In genomic region chr2:64629329-64629781, GRCh38 we compare ENCODE assay signal across 20 cellular contexts. TPM values are rescaled to one million over a fixed set of nuclear protein-coding genes. Genes with fewer than 3 reads are reported as not detected.
DNase-seq lines count a peak whose midpoint lies in the region; ATAC-seq and TF ChIP-seq lines count a peak whose summit lies in the region.
"Had no signal": no experiment of that assay in that cellular context is flagged by ENCODE, and none has a peak within 500 bp of the region (broad histone marks: within the 10 kb centered on the region; RNA-seq: fewer than 3 reads in every experiment).

No MANE protein-coding gene starts in this region.

- H2BK120ac ChIP-seq in mesenchymal stem cell (ENCODE audit: low read depth, low read length), result no peak overlapping the region

- no peak for ATAC-seq in activated naive CD8-positive, alpha-beta T cell treated with anti-CD3 and anti-CD28 coated beads, Interleukin-2, amount 50 U/mL, for 24 hours
- no peak for ATAC-seq in GM19455 (IDR thresholded peaks at IDR 0.05; ENCODE audit: unreplicated experiment)
- no peak for ATAC-seq in GM23338
- ATAC-seq: effector memory CD8-positive, alpha-beta T cell; foreskin keratinocyte had no signal

- WGBS in mesenchymal stem cell, result 90% methylated on average over 10 of the region's 10 CpGs

- no peaks in the 10 kb centered on the region for H3F3A ChIP-seq in GM23338 (replicated peaks; ENCODE audit: low read depth)

- TF ChIP-seq CTCF in coronary artery (IDR thresholded peaks at IDR 0.05) (no peak), GM23338 (conservative IDR thresholded peaks at IDR 0.05; ENCODE audit: low read depth in 2 of 2) (no peak)

- TF ChIP-seq POLR2A in erythroblast (IDR thresholded peaks at IDR 0.05; ENCODE audit: low read length), result no peak

- no peak overlapping the region for H2BK15ac ChIP-seq in mesenchymal stem cell (ENCODE audit: low read depth, poor library complexity, severe bottlenecking)

- H3K4me3 Mint-ChIP-seq in activated naive CD8-positive, alpha-beta T cell treated with anti-CD3 and anti-CD28 coated beads for 36 hours, result no peak overlapping the region
- H3K4me3 Mint-ChIP-seq in activated naive CD8-positive, alpha-beta T cell treated with anti-CD3 and anti-CD28 coated beads, Interleukin-2, amount 50 U/mL, for 24 hours, result no peak overlapping the region
- no peak overlapping the region for H3K4me3 Mint-ChIP-seq in GM23338
- H3K4me3 Mint-ChIP-seq: activated CD4-positive, alpha-beta T cell treated with anti-CD3 and anti-CD28 coated beads, Interleukin-2, amount 10 ng/mL, durations not matched to agents 7 days and 5 days; activated T-cell treated with anti-CD3 and anti-CD28 coated beads, Interleukin-2, amount 50 U/mL, for 24 hours; CD4-positive, alpha-beta T cell; effector memory CD8-positive, alpha-beta T cell; stimulated activated naive CD8-positive, alpha-beta T cell treated with anti-CD3 and anti-CD28 coated beads, Interleukin-15, Interleukin-2, amounts not matched to agents 100 ng/mL and 50 ng/mL, for 24 hours had no signal

- no peaks in the 10 kb centered on the region for H3K9me3 Mint-ChIP-seq in activated naive CD8-positive, alpha-beta T cell treated with anti-CD3 and anti-CD28 coated beads for 36 hours
- no peaks in the 10 kb centered on the region for H3K9me3 Mint-ChIP-seq in activated naive CD8-positive, alpha-beta T cell treated with anti-CD3 and anti-CD28 coated beads, Interleukin-2, amount 50 U/mL, for 24 hours
- H3K9me3 Mint-ChIP-seq in GM23338, result no peaks in the 10 kb centered on the region
- H3K9me3 Mint-ChIP-seq: activated CD4-positive, alpha-beta T cell treated with anti-CD3 and anti-CD28 coated beads, Interleukin-2, amount 10 ng/mL, durations not matched to agents 7 days and 5 days; activated T-cell treated with anti-CD3 and anti-CD28 coated beads, Interleukin-2, amount 50 U/mL, for 24 hours; CD4-positive, alpha-beta T cell; effector memory CD8-positive, alpha-beta T cell; stimulated activated naive CD8-positive, alpha-beta T cell treated with anti-CD3 and anti-CD28 coated beads, Interleukin-15, Interleukin-2, amounts not matched to agents 100 ng/mL and 50 ng/mL, for 24 hours had no signal

- H4K20me1 ChIP-seq in GM23338 (replicated peaks; ENCODE audit: insufficient read depth), result no peaks in the 10 kb centered on the region; the same call in 1 of the 2 replicates

- no peak overlapping the region for H4K8ac ChIP-seq in mesenchymal stem cell (ENCODE audit: low read length)

- H3K4me1 ChIP-seq in mesenchymal stem cell (ENCODE audit: control insufficient read depth, insufficient read depth, low read depth, low read length) (peaks cover 12% of the 10 kb centered on the region), GM23338 (ENCODE audit: insufficient read depth) (peaks cover 15% of the 10 kb centered on the region)
- H3K4me1 ChIP-seq: foreskin keratinocyte had no signal

- DNase-seq in activated naive CD8-positive, alpha-beta T cell treated with anti-CD3 and anti-CD28 coated beads for 36 hours, result no peak
- DNase-seq in activated naive CD8-positive, alpha-beta T cell treated with anti-CD3 and anti-CD28 coated beads, Interleukin-2, amount 50 U/mL, for 24 hours, result no peak
- peak; percentile 28 for DNase-seq in coronary artery (ENCODE audit: low spot score)
- no peak for DNase-seq in mesenchymal stem cell
- DNase-seq in substantia nigra (lab: John Stamatoyannopoulos, UW), result no peak
- no peak for DNase-seq in erythroblast (lab: John Stamatoyannopoulos, UW)
- DNase-seq in GM23338 (ENCODE audit: low spot score), result no peak
- DNase-seq: ACHN; activated CD4-positive, alpha-beta T cell treated with anti-CD3 and anti-CD28 coated beads, Interleukin-2, amount 10 ng/mL, durations not matched to agents 7 days and 5 days; activated T-cell treated with anti-CD3 and anti-CD28 coated beads, Interleukin-2, amount 50 U/mL, for 24 hours; CD4-positive, alpha-beta T cell; effector memory CD8-positive, alpha-beta T cell; H7; NCI-H2029 treated with DMSO at 0.1 percent for 48 hours; NCI-H524 treated with DMSO at 0.1 percent for 48 hours had no signal

- H3K4me2 ChIP-seq in mesenchymal stem cell (ENCODE audit: low read length, poor library complexity, severe bottlenecking), result no peak overlapping the region
- H3K4me2 ChIP-seq in GM23338, result no peak overlapping the region

- no peak overlapping the region for H2BK5ac ChIP-seq in mesenchymal stem cell (ENCODE audit: low read depth, low read length, poor library complexity, severe bottlenecking)

- H3K27me3 Mint-ChIP-seq in activated naive CD8-positive, alpha-beta T cell treated with anti-CD3 and anti-CD28 coated beads for 36 hours, result no peaks in the 10 kb centered on the region
- no peaks in the 10 kb centered on the region for H3K27me3 Mint-ChIP-seq in activated naive CD8-positive, alpha-beta T cell treated with anti-CD3 and anti-CD28 coated beads, Interleukin-2, amount 50 U/mL, for 24 hours
- peaks cover 6% of the 10 kb centered on the region for H3K27me3 Mint-ChIP-seq in GM23338 (ENCODE audit: insufficient read depth, low read depth, poor library complexity)
- H3K27me3 Mint-ChIP-seq: activated CD4-positive, alpha-beta T cell treated with anti-CD3 and anti-CD28 coated beads, Interleukin-2, amount 10 ng/mL, durations not matched to agents 7 days and 5 days; activated T-cell treated with anti-CD3 and anti-CD28 coated beads, Interleukin-2, amount 50 U/mL, for 24 hours; CD4-positive, alpha-beta T cell; effector memory CD8-positive, alpha-beta T cell; progenitor cell of endocrine pancreas; stimulated activated naive CD8-positive, alpha-beta T cell treated with anti-CD3 and anti-CD28 coated beads, Interleukin-15, Interleukin-2, amounts not matched to agents 100 ng/mL and 50 ng/mL, for 24 hours had no signal

- no peak overlapping the region for H3K4me3 ChIP-seq in coronary artery
- no peak overlapping the region for H3K4me3 ChIP-seq in mesenchymal stem cell (ENCODE audit: insufficient read depth in 1 of 2, low read depth in 1 of 2, low read length in 2 of 2)
- no peak overlapping the region for H3K4me3 ChIP-seq in GM23338
- H3K4me3 ChIP-seq: vagina had no signal

- H3K18ac ChIP-seq in mesenchymal stem cell (ENCODE audit: low read depth in 1 of 2, low read length in 2 of 2), result no peak overlapping the region

- H2BK12ac ChIP-seq in mesenchymal stem cell (ENCODE audit: low read length in 2 of 2), result no peak overlapping the region

- H3K36me3 Mint-ChIP-seq in activated naive CD8-positive, alpha-beta T cell treated with anti-CD3 and anti-CD28 coated beads for 36 hours, result peaks cover 4% of the 10 kb centered on the region
- peaks cover 3% of the 10 kb centered on the region for H3K36me3 Mint-ChIP-seq in activated naive CD8-positive, alpha-beta T cell treated with anti-CD3 and anti-CD28 coated beads, Interleukin-2, amount 50 U/mL, for 24 hours (ENCODE audit: low read depth)
- peaks cover under 1% of the 10 kb centered on the region; the same call in 1 of the 3 replicates for H3K36me3 Mint-ChIP-seq in GM23338 (ENCODE audit: low read depth)

- peaks cover 22% of the 10 kb centered on the region for H3K79me1 ChIP-seq in mesenchymal stem cell (replicated peaks; ENCODE audit: low read length, poor library complexity, severe bottlenecking)

- H3K79me2 ChIP-seq in GM23338 (replicated peaks; ENCODE audit: insufficient read depth), result no peaks in the 10 kb centered on the region

- H2AK5ac ChIP-seq in mesenchymal stem cell (ENCODE audit: low read length, severe bottlenecking), result no peak overlapping the region

- H3K36me3 ChIP-seq in mesenchymal stem cell (ENCODE audit: control insufficient read depth in 1 of 2, insufficient read depth in 2 of 2, low read depth in 1 of 2, low read length in 2 of 2) (peaks cover 26 to 60% of the 10 kb centered on the region in 2 experiments), GM23338 (ENCODE audit: insufficient read depth) (no peaks in the 10 kb centered on the region)

- H3K9me3 ChIP-seq in mesenchymal stem cell (ENCODE audit: control insufficient read depth, low read length), result no peaks in the 10 kb centered on the region
- H3K9me3 ChIP-seq: vagina had no signal

- H3K9ac ChIP-seq in mesenchymal stem cell (ENCODE audit: low read length), result peak overlapping the region; percentile 6

- H3K23ac ChIP-seq in mesenchymal stem cell (ENCODE audit: low read length in 2 of 2), result no peak overlapping the region

- peak overlapping the region; percentile 15 for H4K91ac ChIP-seq in mesenchymal stem cell (ENCODE audit: low read length)

- no peaks in the 10 kb centered on the region for H3K9me2 ChIP-seq in GM23338 (ENCODE audit: insufficient read depth)

- no peak overlapping the region for H3K27ac ChIP-seq in coronary artery
- no peak overlapping the region for H3K27ac ChIP-seq in mesenchymal stem cell (ENCODE audit: low read length, poor library complexity, severe bottlenecking)
- H3K27ac ChIP-seq in substantia nigra (ENCODE audit: low read depth, low read length, poor library complexity, severe bottlenecking), result peak overlapping the region; percentile 36
- no peak overlapping the region for H3K27ac ChIP-seq in GM23338 (ENCODE audit: low read depth)
- H3K27ac ChIP-seq: foreskin keratinocyte, vagina had no signal

- peaks cover 2% of the 10 kb centered on the region for H3K4me1 Mint-ChIP-seq in activated naive CD8-positive, alpha-beta T cell treated with anti-CD3 and anti-CD28 coated beads for 36 hours
- H3K4me1 Mint-ChIP-seq in activated naive CD8-positive, alpha-beta T cell treated with anti-CD3 and anti-CD28 coated beads, Interleukin-2, amount 50 U/mL, for 24 hours, result peaks cover 13% of the 10 kb centered on the region
- H3K4me1 Mint-ChIP-seq in GM23338, result peaks cover 24% of the 10 kb centered on the region

- no peak overlapping the region for H3K4ac ChIP-seq in mesenchymal stem cell (ENCODE audit: low read depth in 1 of 2, low read length in 2 of 2)

- H2AFZ ChIP-seq in mesenchymal stem cell (ENCODE audit: low read depth, low read length) (no peak overlapping the region), GM23338 (no peak overlapping the region)

- peak overlapping the region; percentile 6 for H3K27ac Mint-ChIP-seq in activated naive CD8-positive, alpha-beta T cell treated with anti-CD3 and anti-CD28 coated beads for 36 hours
- no peak overlapping the region for H3K27ac Mint-ChIP-seq in activated naive CD8-positive, alpha-beta T cell treated with anti-CD3 and anti-CD28 coated beads, Interleukin-2, amount 50 U/mL, for 24 hours
- H3K27ac Mint-ChIP-seq in GM23338, result no peak overlapping the region
- H3K27ac Mint-ChIP-seq: activated CD4-positive, alpha-beta T cell treated with anti-CD3 and anti-CD28 coated beads, Interleukin-2, amount 10 ng/mL, durations not matched to agents 7 days and 5 days; activated T-cell treated with anti-CD3 and anti-CD28 coated beads, Interleukin-2, amount 50 U/mL, for 24 hours; CD4-positive, alpha-beta T cell; effector memory CD8-positive, alpha-beta T cell had no signal

- no peak overlapping the region for H3K14ac ChIP-seq in mesenchymal stem cell (ENCODE audit: low read length in 2 of 2)

- H3K27me3 ChIP-seq in mesenchymal stem cell (ENCODE audit: control insufficient read depth in 1 of 2, insufficient read depth in 1 of 2, low read length in 2 of 2), result no peaks in the 10 kb centered on the region
- H3K27me3 ChIP-seq in GM23338 (ENCODE audit: insufficient read depth), result no peaks in the 10 kb centered on the region
- H3K27me3 ChIP-seq: foreskin keratinocyte, vagina had no signal

RNA-seq across cellular contexts. Expression of gene SERTAD2, which starts 24.4 kb away (rescaled TPM):
- 10 to 100 TPM; 22.7 to 23.3 TPM for total RNA-seq in activated naive CD8-positive, alpha-beta T cell treated with anti-CD3 and anti-CD28 coated beads for 36 hours
- polyA plus RNA-seq in mesenchymal stem cell (2013, experiment 1 of 2), result 18.5 TPM
- 16.0 TPM for polyA plus RNA-seq in mesenchymal stem cell (2013, experiment 2 of 2)
- 6.2 and 6.6 TPM in 2 replicates for total RNA-seq in GM23338 (2014; rRNA removed; shearing (Covaris generic))
- 6.4 and 6.7 TPM in 2 replicates for polyA plus RNA-seq in GM23338 (2016; fragmentation: Nextera tagmentation; extraction: Ambion mirVana)
